Comparison of ENCODE assay signal across 20 cellular contexts in genomic region chr2:237253046-237253723, GRCh38.
DNase-seq lines count a peak whose midpoint lies in the region; ATAC-seq, FAIRE-seq and TF ChIP-seq lines count a peak whose summit lies in the region.
"Had no signal": no experiment of that assay in that cellular context is flagged by ENCODE, and none has a peak within 500 bp of the region (broad histone marks: within the 10 kb centered on the region; RNA-seq: fewer than 3 reads in every experiment).

No MANE protein-coding gene starts in this region.

- no peaks in the 10 kb centered on the region for H3K79me1 ChIP-seq in mesenchymal stem cell (replicated peaks; ENCODE audit: low read length, poor library complexity, severe bottlenecking)

- TF ChIP-seq POLR2A in A549 (IDR thresholded peaks at IDR 0.05; ENCODE audit: low read length), result no peak

- DNase-seq in A549 (ENCODE audit: low read depth in 1 of 2, low spot score in 1 of 2) (peak in 1 of 2 experiments; percentile 67), HTR-8/SVneo (ENCODE audit: insufficient read length, low spot score) (no peak), bronchial epithelial cell (ENCODE audit: low read depth) (peak; percentile 79), mesenchymal stem cell (no peak), COLO668 (lab: John Stamatoyannopoulos, UW; ENCODE audit: unreplicated experiment) (no peak), NCI-H128 (lab: John Stamatoyannopoulos, UW; ENCODE audit: unreplicated experiment) (no peak)
- no peak for DNase-seq in stimulated activated CD4-positive, alpha-beta T cell treated with anti-CD3 and anti-CD28 coated beads, Interleukin-4, amount 100 ng/mL, for 1 hour
- DNase-seq: activated T-cell treated with anti-CD3 and anti-CD28 coated beads, Interleukin-2, amount 50 U/mL, for 48 hours; effector memory CD8-positive, alpha-beta T cell; Karpas-422; NCI-H1092 treated with DMSO at 0.1 percent for 48 hours; NCI-H2081; NCI-H526; spleen had no signal

- H2BK5ac ChIP-seq in mesenchymal stem cell (ENCODE audit: low read depth, low read length, poor library complexity, severe bottlenecking), result no peak overlapping the region

- 29% methylated on average over 6 of the region's 6 CpGs for WGBS in A549 (ENCODE audit: missing lambda C conversion rate)
- WGBS in mesenchymal stem cell, result 93% methylated on average over 4 of the region's 6 CpGs

- peak overlapping the region in 1 of 2 experiments; percentile 95 for H2BK12ac ChIP-seq in mesenchymal stem cell (ENCODE audit: low read length in 2 of 2)

- H4K91ac ChIP-seq in mesenchymal stem cell (ENCODE audit: low read length), result peak overlapping the region; percentile 5

- no peak overlapping the region for H2BK120ac ChIP-seq in mesenchymal stem cell (ENCODE audit: low read depth, low read length)

- H3K14ac ChIP-seq in mesenchymal stem cell (ENCODE audit: low read length in 2 of 2), result no peak overlapping the region

- CTCF ChIA-PET in A549 (lab: Yijun Ruan, JAX), result interaction anchor here (0.9 to 1.3 kb wide), 4 partner anchors 16 to 131 kb away, joined by 3 read pairs; no protein-coding TSS in a partner anchor

- H3K4me3 ChIP-seq in A549 (no peak overlapping the region), bronchial epithelial cell (ENCODE audit: low read depth, low read length) (no peak overlapping the region), mesenchymal stem cell (ENCODE audit: insufficient read depth in 1 of 2, low read depth in 1 of 2, low read length in 2 of 2) (no peak overlapping the region)
- H3K4me3 ChIP-seq: hepatocyte, prostate gland, spleen had no signal

- no peak for TF ChIP-seq CTCF in A549 (IDR thresholded peaks at IDR 0.05)
- no peak for TF ChIP-seq CTCF in bronchial epithelial cell (IDR thresholded peaks at IDR 0.05; ENCODE audit: insufficient read depth, low read length, severe bottlenecking)

- H3K9me3 ChIP-seq in A549 (0 out of 3 replicates have a peak, but pooled peaks cover 3% of the 10 kb centered on the region), mesenchymal stem cell (ENCODE audit: control insufficient read depth, low read length) (no peaks in the 10 kb centered on the region)
- H3K9me3 ChIP-seq: prostate gland, spleen had no signal

- POLR2A ChIA-PET in A549 (lab: Yijun Ruan, JAX), result no interaction called here

- no peak overlapping the region for H2AK5ac ChIP-seq in mesenchymal stem cell (ENCODE audit: low read length, severe bottlenecking)

- no peak overlapping the region for H3K4ac ChIP-seq in mesenchymal stem cell (ENCODE audit: low read depth in 1 of 2, low read length in 2 of 2)

- TF ChIP-seq EP300 in A549 (IDR thresholded peaks at IDR 0.05), result no peak

- H3K27ac ChIP-seq in A549 (peak overlapping the region; percentile 51 to 61), mesenchymal stem cell (ENCODE audit: low read length, poor library complexity, severe bottlenecking) (no peak overlapping the region)
- H3K27ac ChIP-seq: prostate gland had no signal

- peak; percentile 46 for FAIRE-seq in A549 (lab: Jason Lieb, UNC)
- FAIRE-seq in HTR-8/SVneo (lab: Jason Lieb, UNC), result peak; percentile 31
- FAIRE-seq in bronchial epithelial cell (lab: Jason Lieb, UNC), result no peak
- FAIRE-seq: colon, GM12892, GM19239 had no signal

- peak; percentile 60 to 63 for ATAC-seq in A549
- ATAC-seq in HG02798 (IDR thresholded peaks at IDR 0.05; ENCODE audit: poor library complexity, unreplicated experiment), result no peak
- ATAC-seq: effector memory CD8-positive, alpha-beta T cell had no signal

- H2BK15ac ChIP-seq in mesenchymal stem cell (ENCODE audit: low read depth, poor library complexity, severe bottlenecking), result no peak overlapping the region

- no peak overlapping the region for H2AFZ ChIP-seq in mesenchymal stem cell (ENCODE audit: low read depth, low read length)
- H2AFZ ChIP-seq: hepatocyte had no signal

- H3K4me2 ChIP-seq in A549 (peak overlapping the region; percentile 60), mesenchymal stem cell (ENCODE audit: low read length, poor library complexity, severe bottlenecking) (no peak overlapping the region)
- H3K4me2 ChIP-seq: hepatocyte had no signal

- H3K23ac ChIP-seq in mesenchymal stem cell (ENCODE audit: low read length in 2 of 2), result peak overlapping the region in 1 of 2 experiments; percentile 51

- H3K9ac ChIP-seq in mesenchymal stem cell (ENCODE audit: low read length), result peak overlapping the region; percentile 90

- H3K4me1 ChIP-seq in A549 (peaks cover 42% of the 10 kb centered on the region), mesenchymal stem cell (ENCODE audit: control insufficient read depth, insufficient read depth, low read depth, low read length) (peaks cover 15% of the 10 kb centered on the region)
- H3K4me1 ChIP-seq: prostate gland had no signal

- H3K36me3 ChIP-seq in bronchial epithelial cell (ENCODE audit: control insufficient read depth, insufficient read depth, low read length) (no peaks in the 10 kb centered on the region), mesenchymal stem cell (ENCODE audit: control insufficient read depth in 1 of 2, insufficient read depth in 2 of 2, low read depth in 1 of 2, low read length in 2 of 2) (no peaks in the 10 kb centered on the region)
- H3K36me3 ChIP-seq: prostate gland, spleen had no signal

- H4K8ac ChIP-seq in mesenchymal stem cell (ENCODE audit: low read length), result no peak overlapping the region

- TF ChIP-seq RAD21 in A549 (conservative IDR thresholded peaks at IDR 0.05 in 1 of 2, IDR thresholded peaks at IDR 0.05 in 1 of 2), result no peak

- no peaks in the 10 kb centered on the region for H3K27me3 ChIP-seq in bronchial epithelial cell (ENCODE audit: control insufficient read depth, insufficient read depth, low read length)
- H3K27me3 ChIP-seq in mesenchymal stem cell (ENCODE audit: control insufficient read depth in 1 of 2, insufficient read depth in 1 of 2, low read length in 2 of 2), result no peaks in the 10 kb centered on the region
- H3K27me3 ChIP-seq: hepatocyte had no signal

- H3K18ac ChIP-seq in mesenchymal stem cell (ENCODE audit: low read depth in 1 of 2, low read length in 2 of 2), result peak overlapping the region; percentile 2 to 44

TF ChIP-seq in A549, 52 proteins besides CTCF, POLR2A, EP300 and RAD21:
- TF ChIP-seq JUNB (IDR thresholded peaks at IDR 0.05) (peak; percentile 46), TFCP2L1 (CRISPR knock-in tag; IDR thresholded peaks at IDR 0.05) (no peak), MAFK (IDR thresholded peaks at IDR 0.05; ENCODE audit: partially characterized antibody) (peak; percentile 15), FOSL2 (IDR thresholded peaks at IDR 0.05) (no peak), FOSL2 (CRISPR knock-in tag; IDR thresholded peaks at IDR 0.05) (peak; percentile 25; the same call in 1 of the 2 replicates)
TF ChIP-seq in A549: peak in this region for 3.
